Comparison of ENCODE assay signal across 38 cellular contexts in genomic region chr7:34664757-34665156, GRCh38. TPM values are rescaled to one million over a fixed set of nuclear protein-coding genes. Genes with fewer than 3 reads are reported as not detected.
"Had no signal": no experiment of that assay in that cellular context is flagged by ENCODE, and none has a peak within 500 bp of the region (broad histone marks: within the 10 kb centered on the region; RNA-seq: fewer than 3 reads in every experiment).

No MANE protein-coding gene starts in this region.

- H3K9me3 ChIP-seq: adrenal gland, ascending aorta, body of pancreas, breast epithelium had no signal

- ATAC-seq: activated naive CD4-positive, alpha-beta T cell treated with anti-CD3 and anti-CD28 coated beads, Interleukin-2, amount 50 U/mL, for 72 hours; activated naive CD8-positive, alpha-beta T cell treated with anti-CD3 and anti-CD28 coated beads, Interleukin-2, amount 50 U/mL, for 24 hours; activated T-cell treated with anti-CD3 and anti-CD28 coated beads, Interleukin-2, amount 50 U/mL, for 4 hours; activated T-cell treated with anti-CD3 and anti-CD28 coated beads, Interleukin-2, amount 50 U/mL, for 72 hours; activated T-helper 17 cell treated with anti-CD3 and anti-CD28 coated beads, Interleukin-2, amount 50 U/mL, for 72 hours; body of pancreas had no signal

- H3K27me3 ChIP-seq: adrenal gland, ascending aorta, body of pancreas, brain microvascular endothelial cell, breast epithelium, cardiac muscle cell had no signal

- FAIRE-seq: astrocyte, colon had no signal

- H3K27ac ChIP-seq: adrenal gland, ascending aorta, body of pancreas, brain microvascular endothelial cell, breast epithelium, cardiac muscle cell had no signal

- H3K36me3 ChIP-seq: adrenal gland, ascending aorta, brain microvascular endothelial cell, breast epithelium, cardiac muscle cell had no signal

- H3K4me1 ChIP-seq: adrenal gland, ascending aorta, body of pancreas, breast epithelium had no signal

- DNase-seq: activated effector memory CD4-positive, alpha-beta T cell treated with anti-CD3 and anti-CD28 coated beads, Interleukin-2, amount 50 U/mL, for 16 hours; activated effector memory CD4-positive, alpha-beta T cell treated with Interleukin-2 at 50 U/mL for 16 hours; activated gamma-delta T cell; activated gamma-delta T cell treated with Interleukin-2 at 50 U/mL for 16 hours; activated naive CD4-positive, alpha-beta T cell; activated naive CD4-positive, alpha-beta T cell treated with anti-CD3 and anti-CD28 coated beads for 36 hours; activated naive CD4-positive, alpha-beta T cell treated with anti-CD3 and anti-CD28 coated beads, Interleukin-2, amount 10 ng/mL, durations not matched to agents 7 days and 5 days; activated naive CD4-positive, alpha-beta T cell treated with anti-CD3 and anti-CD28 coated beads, Interleukin-2, amount 50 U/mL, for 16 hours; activated naive CD4-positive, alpha-beta T cell treated with Interleukin-2 at 50 U/mL for 16 hours; activated naive CD8-positive, alpha-beta T cell treated with anti-CD3 and anti-CD28 coated beads for 36 hours; activated naive CD8-positive, alpha-beta T cell treated with anti-CD3 and anti-CD28 coated beads, Interleukin-2, amount 10 ng/mL, durations not matched to agents 7 days and 5 days; activated naive CD8-positive, alpha-beta T cell treated with anti-CD3 and anti-CD28 coated beads, Interleukin-2, amount 50 U/mL, for 24 hours; activated T-cell treated with anti-CD3 and anti-CD28 coated beads, Interleukin-2, amount 50 U/mL, for 4 hours; activated T-cell treated with anti-CD3 and anti-CD28 coated beads, Interleukin-2, amount 50 U/mL, for 48 hours; activated T-cell treated with anti-CD3 and anti-CD28 coated beads, Interleukin-2, amount 50 U/mL, for 72 hours; adrenal gland; amniotic stem cell; amygdala; anterior cingulate cortex; aorta; body of pancreas; brain microvascular endothelial cell; caudate nucleus; central memory CD4-positive, alpha-beta T cell; cerebellar nuclear complex had no signal

- H3K4me3 ChIP-seq: adrenal gland, ascending aorta, body of pancreas, breast epithelium, cardiac muscle cell had no signal

RNA-seq across cellular contexts. Expression of gene NPSR1, which starts 6.7 kb away (rescaled TPM):
- total RNA-seq: activated naive CD4-positive, alpha-beta T cell treated with anti-CD3 and anti-CD28 coated beads for 36 hours; activated naive CD4-positive, alpha-beta T cell treated with anti-CD3 and anti-CD28 coated beads, Interleukin-2, amount 50 U/mL, for 72 hours; activated naive CD8-positive, alpha-beta T cell treated with anti-CD3 and anti-CD28 coated beads for 36 hours; activated naive CD8-positive, alpha-beta T cell treated with anti-CD3 and anti-CD28 coated beads, Interleukin-2, amount 10 ng/mL, durations not matched to agents 7 days and 5 days; activated T-cell treated with anti-CD3 and anti-CD28 coated beads, Interleukin-2, amount 50 U/mL, for 4 hours; activated T-cell treated with anti-CD3 and anti-CD28 coated beads, Interleukin-2, amount 50 U/mL, for 72 hours; activated T-helper 1 cell treated with anti-CD3 and anti-CD28 coated beads, Interleukin-12 subunit alpha, Interleukin-12 subunit beta, Interleukin-2, Interleukin-4 antibody, amounts not matched to agents 30 ng/mL and 10 ng/mL and 1 ng/mL, durations not matched to agents 14 hours and 24 hours and 36 hours; activated T-helper 17 cell treated with anti-CD3 and anti-CD28 coated beads, Interleukin-2, amount 50 U/mL, for 72 hours; activated T-helper 2 cell treated with anti-CD3 and anti-CD28 coated beads, Interferon-gamma antibody, Interleukin-2, Interleukin-4, amounts not matched to agents 10 μg/mL and 5 μg/mL and 100 μg/mL, durations not matched to agents 14 hours and 24 hours and 36 hours; adrenal gland; aorta; ascending aorta; astrocyte; body of pancreas; breast epithelium; bronchial epithelial cell; cardiac muscle cell; cardiac septum; chondrocyte had no signal
- polyA plus RNA-seq: adipose tissue, adrenal gland, aorta, cardiac muscle cell had no signal
